ENCODE assay signal across 7 cellular contexts in genomic region chr5:100794844-100795243, GRCh38.
"Had no signal": no experiment of that assay in that cellular context is flagged by ENCODE, and none has a peak within 500 bp of the region (broad histone marks: within the 10 kb centered on the region; RNA-seq: fewer than 3 reads in every experiment).

No MANE protein-coding gene starts in this region.

- H3K4me2 ChIP-seq: GM23338 had no signal

- H2AFZ ChIP-seq: GM23338 had no signal

- H3K36me3 ChIP-seq: HAP-1 had no signal

- H3K4me3 ChIP-seq: GM23338, HAP-1 had no signal

- DNase-seq: H7, HFFc6, IMR-90, KBM-7 had no signal

- H3K4me1 ChIP-seq: HAP-1 had no signal

- H3K9me3 ChIP-seq: HAP-1 had no signal

- ATAC-seq: GM23338, HCT116 had no signal
